In the genomic region with DNA sequence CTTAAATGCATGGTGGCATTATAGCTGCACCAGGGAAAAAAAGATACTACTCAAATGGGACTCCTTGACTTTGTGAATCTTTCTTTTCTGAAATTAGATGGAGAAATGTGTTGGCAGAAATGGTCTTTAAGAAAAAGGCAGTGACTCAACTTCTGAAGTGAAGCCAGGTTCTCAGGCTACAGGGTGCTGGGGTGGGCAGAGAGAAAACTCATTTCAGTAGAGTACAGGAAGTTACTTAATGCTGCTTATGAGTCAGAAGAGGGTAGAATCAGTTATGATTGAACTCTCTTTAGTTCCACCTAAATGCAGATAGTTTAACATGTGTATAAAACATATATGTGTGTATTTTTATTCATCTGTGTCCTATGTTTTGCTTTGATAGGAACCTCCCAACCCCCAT, we compare ENCODE assay signal across 9 cellular contexts.
DNase-seq lines count a peak whose midpoint lies in the region; ATAC-seq and TF ChIP-seq lines count a peak whose summit lies in the region.
"Had no signal": no experiment of that assay in that cellular context is flagged by ENCODE, and none has a peak within 500 bp of the region (broad histone marks: within the 10 kb centered on the region; RNA-seq: fewer than 3 reads in every experiment).

No MANE protein-coding gene starts in this region.

- no peak overlapping the region for H3K27ac ChIP-seq in esophagus muscularis mucosa (replicated peaks in 1 of 4)

- TF ChIP-seq POLR2A in esophagus muscularis mucosa (IDR thresholded peaks at IDR 0.05; ENCODE audit: low read depth), result no peak

- no peaks in the 10 kb centered on the region for H3K4me1 ChIP-seq in esophagus muscularis mucosa

- H3K36me3 Mint-ChIP-seq in activated T-cell treated with anti-CD3 and anti-CD28 coated beads, Interleukin-2, amount 50 U/mL, for 72 hours (ENCODE audit: insufficient read depth in 2 of 2), result peaks cover 0 to 6% of the 10 kb centered on the region in 2 donors
- H3K36me3 Mint-ChIP-seq: memory B cell had no signal

- no peaks in the 10 kb centered on the region for H3K27me3 Mint-ChIP-seq in activated T-cell treated with anti-CD3 and anti-CD28 coated beads, Interleukin-2, amount 50 U/mL, for 72 hours (ENCODE audit: low read depth)
- H3K27me3 Mint-ChIP-seq: memory B cell had no signal

- no peak for TF ChIP-seq EP300 in esophagus muscularis mucosa (IDR thresholded peaks at IDR 0.05)

- no peaks in the 10 kb centered on the region for H3K36me3 ChIP-seq in esophagus muscularis mucosa

- no peak for TF ChIP-seq CTCF in esophagus muscularis mucosa (IDR thresholded peaks at IDR 0.05)

- peak overlapping the region; percentile 95 for H3K27ac Mint-ChIP-seq in activated T-cell treated with anti-CD3 and anti-CD28 coated beads, Interleukin-2, amount 50 U/mL, for 72 hours
- H3K27ac Mint-ChIP-seq: memory B cell had no signal

- DNase-seq in ELR (ENCODE audit: low read depth) (peak; percentile 89), HT1080 (ENCODE audit: low read depth) (peak; percentile 95), kidney tubule cell (ENCODE audit: low spot score) (peak; percentile 81), NCI-H524 treated with DMSO at 0.1 percent for 48 hours (lab: John Stamatoyannopoulos, UW) (no peak), HuH-7.5 (ENCODE audit: low spot score) (no peak), esophagus muscularis mucosa (ENCODE audit: extremely low spot score) (no peak)
- DNase-seq in activated T-cell treated with anti-CD3 and anti-CD28 coated beads, Interleukin-2, amount 50 U/mL, for 72 hours, result peak; percentile 64 to 77

- intact Hi-C loops in esophagus muscularis mucosa (cut with DNase I), result no loop called here

- peaks cover 64% of the 10 kb centered on the region for H3K4me1 Mint-ChIP-seq in activated T-cell treated with anti-CD3 and anti-CD28 coated beads, Interleukin-2, amount 50 U/mL, for 72 hours (ENCODE audit: low read depth)

- H3K27me3 ChIP-seq in esophagus muscularis mucosa, result no peaks in the 10 kb centered on the region

- peaks cover 0 to 3% of the 10 kb centered on the region in 2 donors for H3K9me3 Mint-ChIP-seq in activated T-cell treated with anti-CD3 and anti-CD28 coated beads, Interleukin-2, amount 50 U/mL, for 72 hours
- H3K9me3 Mint-ChIP-seq: memory B cell had no signal

- peak; percentile 99 for ATAC-seq in GM21529 (IDR thresholded peaks at IDR 0.05; ENCODE audit: unreplicated experiment)
- peak; percentile 94 to 97 for ATAC-seq in activated T-cell treated with anti-CD3 and anti-CD28 coated beads, Interleukin-2, amount 50 U/mL, for 72 hours (replicated peaks in 1 of 2)

- H3K4me3 ChIP-seq in esophagus muscularis mucosa, result no peak overlapping the region

- peak overlapping the region; percentile 58 to 74 for H3K4me3 Mint-ChIP-seq in activated T-cell treated with anti-CD3 and anti-CD28 coated beads, Interleukin-2, amount 50 U/mL, for 72 hours
- H3K4me3 Mint-ChIP-seq: memory B cell had no signal

- H3K9me3 ChIP-seq in esophagus muscularis mucosa, result no peaks in the 10 kb centered on the region

Comparison
In these comparisons a context has a peak if more than half of its experiments do, and no peak if none do; other contexts are left out.
1. DNase-seq: peak in ELR (single experiment), HT1080 (single experiment), activated T-cell treated with anti-CD3 and anti-CD28 coated beads, Interleukin-2, amount 50 U/mL, for 72 hours (2 of 2) and kidney tubule cell (single experiment); none in NCI-H524 treated with DMSO at 0.1 percent for 48 hours (single experiment), HuH-7.5 (single experiment) and esophagus muscularis mucosa (single experiment).